15 cellular contexts compared by ENCODE assay signal in the genomic region with DNA sequence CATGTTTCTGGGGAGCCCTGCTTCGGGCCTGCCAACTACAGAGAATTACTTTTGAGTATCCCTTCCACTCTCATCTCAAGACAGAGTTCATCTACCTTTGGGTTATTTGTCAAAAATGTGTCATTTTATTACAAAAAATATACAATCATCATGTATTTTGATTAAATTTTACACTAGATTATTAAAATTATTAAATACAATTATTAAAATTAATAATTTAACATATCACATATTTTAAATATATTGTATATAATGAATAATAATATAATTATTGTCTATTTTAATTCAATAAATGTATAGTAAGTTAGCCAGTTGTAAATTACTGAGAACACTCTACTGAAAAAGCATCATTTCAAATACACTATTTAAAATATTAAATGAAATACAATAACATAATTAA. TPM values are rescaled to one million over a fixed set of nuclear protein-coding genes. Genes with fewer than 3 reads are reported as not detected.
DNase-seq lines count a peak whose midpoint lies in the region; ATAC-seq, FAIRE-seq and TF ChIP-seq lines count a peak whose summit lies in the region.
"Had no signal": no experiment of that assay in that cellular context is flagged by ENCODE, and none has a peak within 500 bp of the region (broad histone marks: within the 10 kb centered on the region; RNA-seq: fewer than 3 reads in every experiment).

No MANE protein-coding gene starts in this region.

- CTCF ChIA-PET in naive thymus-derived CD4-positive, alpha-beta T cell (lab: Charles Lee), result interaction anchor here (1.4 kb wide), 1 partner anchor 18 kb away, joined by 6 read pairs; no protein-coding TSS in a partner anchor

- peak overlapping the region; percentile 78 for H3K27ac ChIP-seq in CD4-positive, CD25-positive, alpha-beta regulatory T cell (ENCODE audit: insufficient read depth, low read length, poor library complexity, severe bottlenecking)
- peak overlapping the region; percentile 47 for H3K27ac ChIP-seq in naive thymus-derived CD4-positive, alpha-beta T cell (ENCODE audit: low read depth, low read length)
- no peak overlapping the region for H3K27ac ChIP-seq in sigmoid colon

- H3K27me3 ChIP-seq in CD4-positive, CD25-positive, alpha-beta regulatory T cell (ENCODE audit: control insufficient read depth, insufficient read depth, low read length), result no peaks in the 10 kb centered on the region
- H3K27me3 ChIP-seq in naive thymus-derived CD4-positive, alpha-beta T cell (ENCODE audit: control insufficient read depth in 2 of 2, insufficient read depth in 2 of 2, low read length in 2 of 2), result no peaks in the 10 kb centered on the region
- H3K27me3 ChIP-seq in sigmoid colon, result peaks cover 3 to 30% (median 21%) of the 10 kb centered on the region in 3 donors

- H3K9me3 ChIP-seq in CD4-positive, CD25-positive, alpha-beta regulatory T cell (ENCODE audit: control insufficient read depth in 2 of 2, low read length in 2 of 2), result no peaks in the 10 kb centered on the region
- no peaks in the 10 kb centered on the region for H3K9me3 ChIP-seq in naive thymus-derived CD4-positive, alpha-beta T cell (ENCODE audit: control insufficient read depth in 2 of 3, low read length in 3 of 3)
- H3K9me3 ChIP-seq in sigmoid colon, result no peaks in the 10 kb centered on the region

- no peak for TF ChIP-seq CTCF in sigmoid colon (IDR thresholded peaks at IDR 0.05)

- H3K4me3 ChIP-seq in CD4-positive, CD25-positive, alpha-beta regulatory T cell (ENCODE audit: low read depth, low read length), result no peak overlapping the region
- no peak overlapping the region for H3K4me3 ChIP-seq in naive thymus-derived CD4-positive, alpha-beta T cell (ENCODE audit: low read length)
- H3K4me3 ChIP-seq in sigmoid colon, result no peak overlapping the region

- intact Hi-C loops in naive thymus-derived CD4-positive, alpha-beta T cell (cut with micrococcal nuclease), result no loop called here
- intact Hi-C loops in sigmoid colon (cut with DNase I), result no loop called here

- no peak for DNase-seq in CD4-positive, CD25-positive, alpha-beta regulatory T cell
- no peak for DNase-seq in activated naive CD8-positive, alpha-beta T cell treated with anti-CD3 and anti-CD28 coated beads, Interleukin-2, amount 50 U/mL, for 24 hours
- no peak for DNase-seq in naive thymus-derived CD4-positive, alpha-beta T cell
- DNase-seq in sigmoid colon (no peak), activated gamma-delta T cell treated with Interleukin-2 at 50 U/mL for 16 hours (no peak)
- DNase-seq: HFFc6, MM.1S, NCI-H1105, NCI-H187 treated with DMSO at 0.1 percent for 48 hours, NCI-H2171, NCI-H82, SHP77 had no signal

- no peaks in the 10 kb centered on the region for H3K9me3 Mint-ChIP-seq in CD4-positive, CD25-positive, alpha-beta regulatory T cell
- no peaks in the 10 kb centered on the region for H3K9me3 Mint-ChIP-seq in activated naive CD8-positive, alpha-beta T cell treated with anti-CD3 and anti-CD28 coated beads, Interleukin-2, amount 50 U/mL, for 24 hours
- H3K9me3 Mint-ChIP-seq in naive thymus-derived CD4-positive, alpha-beta T cell, result no peaks in the 10 kb centered on the region
- H3K9me3 Mint-ChIP-seq: HFFc6 had no signal

- TF ChIP-seq POLR2A in sigmoid colon (IDR thresholded peaks at IDR 0.05), result no peak

- peak overlapping the region in 1 of 3 donors; percentile 26 for H3K27ac Mint-ChIP-seq in CD4-positive, CD25-positive, alpha-beta regulatory T cell
- H3K27ac Mint-ChIP-seq in activated naive CD8-positive, alpha-beta T cell treated with anti-CD3 and anti-CD28 coated beads, Interleukin-2, amount 50 U/mL, for 24 hours, result peak overlapping the region; percentile 98
- peak overlapping the region in 4 of 9 donors; percentile 41 to 98 (median 92) for H3K27ac Mint-ChIP-seq in naive thymus-derived CD4-positive, alpha-beta T cell
- H3K27ac Mint-ChIP-seq: HFFc6 had no signal

- peaks cover 73% of the 10 kb centered on the region for H3K36me3 ChIP-seq in CD4-positive, CD25-positive, alpha-beta regulatory T cell (ENCODE audit: control insufficient read depth, insufficient read depth, low read length)
- H3K36me3 ChIP-seq in naive thymus-derived CD4-positive, alpha-beta T cell (ENCODE audit: control insufficient read depth in 2 of 3, insufficient read depth in 3 of 3, low read length in 3 of 3), result peaks cover 23 to 78% (median 32%) of the 10 kb centered on the region in 3 experiments
- no peaks in the 10 kb centered on the region for H3K36me3 ChIP-seq in sigmoid colon

- H3K27me3 Mint-ChIP-seq in CD4-positive, CD25-positive, alpha-beta regulatory T cell, result no peaks in the 10 kb centered on the region
- no peaks in the 10 kb centered on the region for H3K27me3 Mint-ChIP-seq in activated naive CD8-positive, alpha-beta T cell treated with anti-CD3 and anti-CD28 coated beads, Interleukin-2, amount 50 U/mL, for 24 hours
- H3K27me3 Mint-ChIP-seq in naive thymus-derived CD4-positive, alpha-beta T cell, result no peaks in the 10 kb centered on the region

- POLR2A ChIA-PET in naive thymus-derived CD4-positive, alpha-beta T cell (lab: Charles Lee), result interaction anchor here (0.5 to 1.8 kb wide), 3 partner anchors 94 to 263 kb away, joined by 3 to 5 read pairs (median 3); partner anchors contain the start of gene IKZF1

- no peak for TF ChIP-seq EP300 in sigmoid colon (IDR thresholded peaks at IDR 0.05)

- H3K4me3 Mint-ChIP-seq in CD4-positive, CD25-positive, alpha-beta regulatory T cell, result no peak overlapping the region
- H3K4me3 Mint-ChIP-seq in activated naive CD8-positive, alpha-beta T cell treated with anti-CD3 and anti-CD28 coated beads, Interleukin-2, amount 50 U/mL, for 24 hours, result no peak overlapping the region
- H3K4me3 Mint-ChIP-seq in naive thymus-derived CD4-positive, alpha-beta T cell, result no peak overlapping the region
- H3K4me3 Mint-ChIP-seq: HFFc6 had no signal

- no peak for ATAC-seq in CD4-positive, CD25-positive, alpha-beta regulatory T cell (ENCODE audit: low read depth in 2 of 2)
- no peak for ATAC-seq in activated naive CD8-positive, alpha-beta T cell treated with anti-CD3 and anti-CD28 coated beads, Interleukin-2, amount 50 U/mL, for 24 hours
- ATAC-seq in naive thymus-derived CD4-positive, alpha-beta T cell, result no peak
- ATAC-seq in GM21423 (IDR thresholded peaks at IDR 0.05; ENCODE audit: unreplicated experiment), result no peak
- ATAC-seq: Panc1 had no signal

- H3K36me3 Mint-ChIP-seq in CD4-positive, CD25-positive, alpha-beta regulatory T cell, result peaks cover 57% of the 10 kb centered on the region
- H3K36me3 Mint-ChIP-seq in activated naive CD8-positive, alpha-beta T cell treated with anti-CD3 and anti-CD28 coated beads, Interleukin-2, amount 50 U/mL, for 24 hours (ENCODE audit: low read depth), result peaks cover 78% of the 10 kb centered on the region
- H3K36me3 Mint-ChIP-seq in naive thymus-derived CD4-positive, alpha-beta T cell, result peaks cover 16 to 65% (median 55%) of the 10 kb centered on the region in 5 donors

- 71 to 92% methylated on average over 1 of the region's 1 CpG for WGBS in sigmoid colon, 2 donors

- peaks cover 38 to 74% (median 64%) of the 10 kb centered on the region in 4 donors for H3K4me1 Mint-ChIP-seq in CD4-positive, CD25-positive, alpha-beta regulatory T cell
- peaks cover 88% of the 10 kb centered on the region for H3K4me1 Mint-ChIP-seq in activated naive CD8-positive, alpha-beta T cell treated with anti-CD3 and anti-CD28 coated beads, Interleukin-2, amount 50 U/mL, for 24 hours
- peaks cover 29 to 78% (median 68%) of the 10 kb centered on the region in 7 donors for H3K4me1 Mint-ChIP-seq in naive thymus-derived CD4-positive, alpha-beta T cell

- H3K4me1 ChIP-seq in CD4-positive, CD25-positive, alpha-beta regulatory T cell (ENCODE audit: control insufficient read depth, insufficient read depth, low read length, poor library complexity, severe bottlenecking), result peaks cover 39% of the 10 kb centered on the region
- H3K4me1 ChIP-seq in naive thymus-derived CD4-positive, alpha-beta T cell (ENCODE audit: control insufficient read depth in 2 of 2, insufficient read depth in 2 of 2, low read length in 2 of 2), result peaks cover 13 to 43% of the 10 kb centered on the region in 2 donors
- no peaks in the 10 kb centered on the region for H3K4me1 ChIP-seq in sigmoid colon

- peak; percentile 84 for FAIRE-seq in G401.6 (lab: Jason Lieb, UNC)

RNA-seq across cellular contexts. Expression of gene FIGNL1, which starts 50.9 kb away (rescaled TPM):
- total RNA-seq in CD4-positive, CD25-positive, alpha-beta regulatory T cell, result 13.8 TPM
- polyA plus RNA-seq in CD4-positive, CD25-positive, alpha-beta regulatory T cell, result 10 to 100 TPM; 10.8 to 13.3 (median 12.0) TPM
- total RNA-seq in naive thymus-derived CD4-positive, alpha-beta T cell, result 10 to 100 TPM in 3 of 5 experiments, 1 to 10 TPM in 2; 7.7 to 30.2 (median 14.3) TPM
- polyA plus RNA-seq in naive thymus-derived CD4-positive, alpha-beta T cell, result 10 to 100 TPM in 1 of 2 donors, 1 to 10 TPM in 1; 9.1 to 10.3 TPM
- total RNA-seq in sigmoid colon, result 1 to 10 TPM; 6.9 to 8.6 (median 7.2) TPM
- polyA plus RNA-seq in sigmoid colon, result 1 to 10 TPM in 2 of 3 donors, under 1 TPM in 1; 0.60 to 6.4 (median 6.0) TPM

Comparison
In these comparisons a context has a peak if more than half of its experiments do, and no peak if none do; other contexts are left out.
1. H3K27ac ChIP-seq: peak in CD4-positive, CD25-positive, alpha-beta regulatory T cell (single experiment) and naive thymus-derived CD4-positive, alpha-beta T cell (single experiment); none in sigmoid colon (0 of 4).